In genomic region chr2:60796573-60797509, GRCh38 we compare ENCODE assay signal across 8 cellular contexts. TPM values are rescaled to one million over a fixed set of nuclear protein-coding genes. Genes with fewer than 3 reads are reported as not detected.
A peak's percentile ranks its signal among the peaks of the same experiment; 100 is the strongest.
DNase-seq lines count a peak whose midpoint lies in the region; ATAC-seq lines count a peak whose summit lies in the region.

No MANE protein-coding gene starts in this region.

- ATAC-seq in activated CD8-positive, alpha-beta memory T cell treated with anti-CD3 and anti-CD28 coated beads, Interleukin-2, amount 10 ng/mL, durations not matched to agents 7 days and 5 days, result peak; percentile 49

- peaks cover 26% of the 10 kb centered on the region for H3K36me3 Mint-ChIP-seq in activated CD8-positive, alpha-beta memory T cell treated with anti-CD3 and anti-CD28 coated beads, Interleukin-2, amount 10 ng/mL, durations not matched to agents 7 days and 5 days
- H3K36me3 Mint-ChIP-seq in stimulated activated naive CD8-positive, alpha-beta T cell treated with anti-CD3 and anti-CD28 coated beads, Interleukin-15, Interleukin-2, amounts not matched to agents 100 ng/mL and 50 ng/mL, for 24 hours (ENCODE audit: low read depth), result peaks cover 56% of the 10 kb centered on the region

- no peak overlapping the region for H3K4me3 Mint-ChIP-seq in activated CD8-positive, alpha-beta memory T cell treated with anti-CD3 and anti-CD28 coated beads, Interleukin-2, amount 10 ng/mL, durations not matched to agents 7 days and 5 days
- H3K4me3 Mint-ChIP-seq in stimulated activated naive CD8-positive, alpha-beta T cell treated with anti-CD3 and anti-CD28 coated beads, Interleukin-15, Interleukin-2, amounts not matched to agents 100 ng/mL and 50 ng/mL, for 24 hours, result peak overlapping the region; percentile 50

- peak overlapping the region; percentile 58 for H3K27ac Mint-ChIP-seq in activated CD8-positive, alpha-beta memory T cell treated with anti-CD3 and anti-CD28 coated beads, Interleukin-2, amount 10 ng/mL, durations not matched to agents 7 days and 5 days
- peak overlapping the region; percentile 93 for H3K27ac Mint-ChIP-seq in stimulated activated naive CD8-positive, alpha-beta T cell treated with anti-CD3 and anti-CD28 coated beads, Interleukin-15, Interleukin-2, amounts not matched to agents 100 ng/mL and 50 ng/mL, for 24 hours

- no peak for DNase-seq in activated CD8-positive, alpha-beta memory T cell treated with anti-CD3 and anti-CD28 coated beads, Interleukin-2, amount 10 ng/mL, durations not matched to agents 7 days and 5 days
- DNase-seq in activated CD8-positive, alpha-beta memory T cell treated with anti-CD3 and anti-CD28 coated beads, Interleukin-2, amount 50 U/mL, for 48 hours, result no peak
- DNase-seq in MV-4-11 (lab: John Stamatoyannopoulos, UW), result peak; percentile 97
- DNase-seq in dermis blood vessel endothelial cell, result peak; percentile 70
- no peak for DNase-seq in NCI-H1436 treated with DMSO at 0.1 percent for 48 hours (lab: John Stamatoyannopoulos, UW)
- DNase-seq in iPS-NIHi7 (ENCODE audit: extremely low spot score), result no peak
- DNase-seq in stimulated activated CD4-positive, alpha-beta T cell treated with anti-CD3 and anti-CD28 coated beads, Interleukin-4, amount 100 ng/mL, for 1 hour, result no peak

- H3K27me3 Mint-ChIP-seq in activated CD8-positive, alpha-beta memory T cell treated with anti-CD3 and anti-CD28 coated beads, Interleukin-2, amount 10 ng/mL, durations not matched to agents 7 days and 5 days, result no peaks in the 10 kb centered on the region
- no peaks in the 10 kb centered on the region for H3K27me3 Mint-ChIP-seq in stimulated activated naive CD8-positive, alpha-beta T cell treated with anti-CD3 and anti-CD28 coated beads, Interleukin-15, Interleukin-2, amounts not matched to agents 100 ng/mL and 50 ng/mL, for 24 hours

- H3K4me1 Mint-ChIP-seq in activated CD8-positive, alpha-beta memory T cell treated with anti-CD3 and anti-CD28 coated beads, Interleukin-2, amount 10 ng/mL, durations not matched to agents 7 days and 5 days, result peaks cover 16% of the 10 kb centered on the region
- peaks cover 20% of the 10 kb centered on the region for H3K4me1 Mint-ChIP-seq in stimulated activated naive CD8-positive, alpha-beta T cell treated with anti-CD3 and anti-CD28 coated beads, Interleukin-15, Interleukin-2, amounts not matched to agents 100 ng/mL and 50 ng/mL, for 24 hours (ENCODE audit: low read depth)

- CTCF ChIA-PET in activated CD8-positive, alpha-beta memory T cell treated with anti-CD3 and anti-CD28 coated beads, Interleukin-2, amount 10 ng/mL, durations not matched to agents 7 days and 5 days (lab: Charles Lee), result interaction anchor here (0.5 to 2.9 kb wide), 6 partner anchors 9 to 201 kb away, joined by 3 to 15 read pairs (median 4); no protein-coding TSS in a partner anchor

- no peaks in the 10 kb centered on the region for H3K9me3 Mint-ChIP-seq in activated CD8-positive, alpha-beta memory T cell treated with anti-CD3 and anti-CD28 coated beads, Interleukin-2, amount 10 ng/mL, durations not matched to agents 7 days and 5 days (ENCODE audit: low read depth)
- no peaks in the 10 kb centered on the region for H3K9me3 Mint-ChIP-seq in stimulated activated naive CD8-positive, alpha-beta T cell treated with anti-CD3 and anti-CD28 coated beads, Interleukin-15, Interleukin-2, amounts not matched to agents 100 ng/mL and 50 ng/mL, for 24 hours

RNA-seq across cellular contexts. Expression of gene PAPOLG, which starts 40.8 kb away (rescaled TPM):
- 10 to 100 TPM; 14.7 to 19.7 TPM for total RNA-seq in activated CD8-positive, alpha-beta memory T cell treated with anti-CD3 and anti-CD28 coated beads, Interleukin-2, amount 10 ng/mL, durations not matched to agents 7 days and 5 days
- total RNA-seq in dermis blood vessel endothelial cell, result 15.1 and 19.1 TPM in 2 replicates

Comparison
In these comparisons a context has a peak if more than half of its experiments do, and no peak if none do; other contexts are left out.
1. DNase-seq: peak in MV-4-11 (single experiment) and dermis blood vessel endothelial cell (single experiment); none in activated CD8-positive, alpha-beta memory T cell treated with anti-CD3 and anti-CD28 coated beads, Interleukin-2, amount 10 ng/mL, durations not matched to agents 7 days and 5 days (single experiment), activated CD8-positive, alpha-beta memory T cell treated with anti-CD3 and anti-CD28 coated beads, Interleukin-2, amount 50 U/mL, for 48 hours (single experiment), NCI-H1436 treated with DMSO at 0.1 percent for 48 hours (single experiment), iPS-NIHi7 (single experiment) and stimulated activated CD4-positive, alpha-beta T cell treated with anti-CD3 and anti-CD28 coated beads, Interleukin-4, amount 100 ng/mL, for 1 hour (single experiment).